ENCODE assay signal across 10 cellular contexts in genomic region chr20:62305149-62305764, GRCh38. TPM values are rescaled to one million over a fixed set of nuclear protein-coding genes. Genes with fewer than 3 reads are reported as not detected.
DNase-seq lines count a peak whose midpoint lies in the region; ATAC-seq and TF ChIP-seq lines count a peak whose summit lies in the region.
"Had no signal": no experiment of that assay in that cellular context is flagged by ENCODE, and none has a peak within 500 bp of the region (broad histone marks: within the 10 kb centered on the region; RNA-seq: fewer than 3 reads in every experiment).

No MANE protein-coding gene starts in this region.

- ATAC-seq in Right ventricle myocardium inferior (no peak), left cardiac atrium (no peak), WTC11 (no peak), upper lobe of right lung (no peak), GM19035 (IDR thresholded peaks at IDR 0.05; ENCODE audit: unreplicated experiment) (no peak)
- ATAC-seq: sciatic nerve had no signal

- CTCF ChIA-PET in WTC11 (lab: Charles Lee), result interaction anchor here (0.5 to 2.7 kb wide), 4 partner anchors 64 to 94 kb away, joined by 3 to 16 read pairs (median 10); no protein-coding TSS in a partner anchor

- peaks cover 18% of the 10 kb centered on the region for H3K4me1 Mint-ChIP-seq in WTC11

- no peak overlapping the region for H3K9ac ChIP-seq in iPS-15b (ENCODE audit: low read depth, low read length)

- peak overlapping the region; percentile 86 for H3K4me3 Mint-ChIP-seq in WTC11

- no peaks in the 10 kb centered on the region for H3K27me3 Mint-ChIP-seq in WTC11 (ENCODE audit: low read depth)

- TF ChIP-seq CTCF in WTC11 (IDR thresholded peaks at IDR 0.05) (no peak), upper lobe of right lung (IDR thresholded peaks at IDR 0.05) (no peak)

- intact Hi-C loops in Right ventricle myocardium inferior (cut with DNase I), result loop anchor here (5.0 to 10.0 kb wide), 2 partner anchors 42 to 490 kb away; partner anchors contain the start of gene MRGBP
- intact Hi-C loops in left cardiac atrium (cut with DNase I), result loop anchor here in 1 of 2 donors (5.0 kb wide), 1 partner anchor 47 kb away; no protein-coding TSS in a partner anchor
- intact Hi-C loops in upper lobe of right lung (cut with DNase I), result no loop called here

- H3K4me3 ChIP-seq in iPS-15b (ENCODE audit: low read depth, low read length) (peak overlapping the region; percentile 1), upper lobe of right lung (peak overlapping the region; percentile 83)

- peaks cover 61% of the 10 kb centered on the region for H3K36me3 ChIP-seq in iPS-15b (ENCODE audit: control insufficient read depth, insufficient read depth, low read length)
- peaks cover 54% of the 10 kb centered on the region for H3K36me3 ChIP-seq in upper lobe of right lung

- POLR2A ChIA-PET in WTC11 (lab: Charles Lee), result interaction anchor here (1.3 kb wide), 1 partner anchor 69 kb away, joined by 6 read pairs; no protein-coding TSS in a partner anchor

- no peaks in the 10 kb centered on the region for H3K9me3 Mint-ChIP-seq in WTC11

- DNase-seq in Right ventricle myocardium inferior (ENCODE audit: missing footprints), result peak; percentile 64
- no peak for DNase-seq in left cardiac atrium
- DNase-seq in WTC11 (ENCODE audit: low spot score), result no peak
- DNase-seq in upper lobe of right lung, result no peak
- DNase-seq in activated gamma-delta T cell (lab: John Stamatoyannopoulos, UW), result no peak
- DNase-seq in NCI-H1436 (lab: John Stamatoyannopoulos, UW), result no peak
- DNase-seq: effector memory CD4-positive, alpha-beta T cell had no signal

- no peaks in the 10 kb centered on the region for H3K4me1 ChIP-seq in iPS-15b (ENCODE audit: control insufficient read depth, insufficient read depth, low read length)
- peaks cover 22% of the 10 kb centered on the region for H3K4me1 ChIP-seq in upper lobe of right lung

- H3K9me3 ChIP-seq in iPS-15b (ENCODE audit: control insufficient read depth, insufficient read depth, low read length) (no peaks in the 10 kb centered on the region), upper lobe of right lung (no peaks in the 10 kb centered on the region)

- no peaks in the 10 kb centered on the region for H3K27me3 ChIP-seq in iPS-15b (ENCODE audit: control insufficient read depth, insufficient read depth, low read length)
- no peaks in the 10 kb centered on the region for H3K27me3 ChIP-seq in upper lobe of right lung

- peaks cover 28% of the 10 kb centered on the region for H3K36me3 Mint-ChIP-seq in WTC11

- peak overlapping the region; percentile 98 for H3K27ac Mint-ChIP-seq in WTC11

- peak overlapping the region; percentile 11 for H3K27ac ChIP-seq in upper lobe of right lung

TF ChIP-seq in WTC11, 78 proteins besides CTCF, POLR2A, EP300 and RAD21:
- TF ChIP-seq FOXK1 (CRISPR knock-in tag; IDR thresholded peaks at IDR 0.05) (no peak), GABPB1 (CRISPR knock-in tag; IDR thresholded peaks at IDR 0.05) (0 out of 2 replicates have a peak, but pooled peaks have one; percentile 15)

RNA-seq across cellular contexts. Expression of gene ADRM1, which starts 2.5 kb away (rescaled TPM):
- total RNA-seq in Right ventricle myocardium inferior, result 73.9 TPM
- total RNA-seq in left cardiac atrium, result 10 to 100 TPM; 57.9 to 76.9 TPM
- 146 to 160 TPM (median 147 TPM) in 3 replicates for total RNA-seq in WTC11 (2021)
- total RNA-seq in upper lobe of right lung, result 73.4 TPM
